ENCODE assay signal across 31 cellular contexts in genomic region chr4:152738812-152739211, GRCh38. TPM values are rescaled to one million over a fixed set of nuclear protein-coding genes. Genes with fewer than 3 reads are reported as not detected.
A peak's percentile ranks its signal among the peaks of the same experiment; 100 is the strongest.
DNase-seq lines count a peak whose midpoint lies in the region; ATAC-seq, FAIRE-seq and TF ChIP-seq lines count a peak whose summit lies in the region.
"Had no signal": no experiment of that assay in that cellular context is flagged by ENCODE, and none has a peak within 500 bp of the region (broad histone marks: within the 10 kb centered on the region; RNA-seq: fewer than 3 reads in every experiment).

No MANE protein-coding gene starts in this region.

- H3K9me3 ChIP-seq in body of pancreas: no peaks in the 10 kb centered on the region
- H3K9me3 ChIP-seq: BLaER1 had no signal

- H3K4me1 ChIP-seq in body of pancreas: peaks cover 10% of the 10 kb centered on the region
- H3K4me1 ChIP-seq: BLaER1 had no signal

- TF ChIP-seq POLR2A in body of pancreas (IDR thresholded peaks at IDR 0.05): no peak

- intact Hi-C loops in body of pancreas (cut with DNase I): no loop called here
- intact Hi-C loops in sciatic nerve (cut with DNase I): no loop called here

- H3K36me3 ChIP-seq in body of pancreas (replicated peaks in 1 of 2; ENCODE audit: insufficient read depth in 1 of 2, low read depth in 2 of 2): no peaks in the 10 kb centered on the region
- H3K36me3 ChIP-seq: BLaER1 had no signal

- H3K27me3 ChIP-seq in body of pancreas: no peaks in the 10 kb centered on the region
- H3K27me3 ChIP-seq: BLaER1 had no signal

- ATAC-seq in body of pancreas: peak; percentile 59
- peak; percentile 26 for ATAC-seq in sciatic nerve
- no peak for ATAC-seq in HG03439 (IDR thresholded peaks at IDR 0.05; ENCODE audit: unreplicated experiment)
- ATAC-seq in HG03520 (IDR thresholded peaks at IDR 0.05; ENCODE audit: unreplicated experiment): no peak
- ATAC-seq: activated CD4-positive, CD25-positive, alpha-beta regulatory T cell treated with anti-CD3 and anti-CD28 coated beads, Interleukin-2, amount 50 U/mL, for 24 hours; activated CD8-positive, alpha-beta memory T cell treated with anti-CD3 and anti-CD28 coated beads, Interleukin-2, amount 10 ng/mL, durations not matched to agents 7 days and 5 days; activated T-cell treated with anti-CD3 and anti-CD28 coated beads, Interleukin-2, amount 50 U/mL, for 4 hours; naive thymus-derived CD8-positive, alpha-beta T cell; PC-3; stimulated activated naive B cell treated with anti-CD40 and anti-IgM and Interleukin-4, amounts not matched to agents 10 μg/mL and 1 μg/mL and 100 μg/mL, for 72 hours had no signal

- FAIRE-seq in urothelium cell line (lab: Jason Lieb, UNC): no peak
- FAIRE-seq: G401.6, keratinocyte had no signal

- H3K4me3 ChIP-seq in body of pancreas: no peak overlapping the region
- no peak overlapping the region for H3K4me3 ChIP-seq in fibroblast of pulmonary artery (replicated peaks; ENCODE audit: low read depth, low read length)
- H3K4me3 ChIP-seq: BLaER1 had no signal

- peak overlapping the region in 2 of 4 donors; percentile 12 to 33 for H3K27ac ChIP-seq in body of pancreas
- H3K27ac ChIP-seq: BLaER1 had no signal

- TF ChIP-seq CTCF in body of pancreas (IDR thresholded peaks at IDR 0.05): no peak
- no peak for TF ChIP-seq CTCF in fibroblast of pulmonary artery (IDR thresholded peaks at IDR 0.05; ENCODE audit: low read length, missing control alignments)

- 20 to 24% methylated on average over 3 of the region's 3 CpGs for WGBS in body of pancreas, 2 donors

- peak; percentile 1 for DNase-seq in HCEC 1CT
- DNase-seq in body of pancreas: no peak
- peak; percentile 52 for DNase-seq in fibroblast of pulmonary artery (ENCODE audit: low read depth)
- no peak for DNase-seq in sciatic nerve (ENCODE audit: low spot score)
- no peak for DNase-seq in urothelium cell line (ENCODE audit: low spot score)
- DNase-seq in stimulated activated CD4-positive, alpha-beta T cell treated with anti-CD3 and anti-CD28 coated beads, Interleukin-4, amount 100 ng/mL, for 4 hours: no peak
- DNase-seq: activated CD4-positive, alpha-beta T cell treated with anti-CD3 and anti-CD28 coated beads, Interleukin-2, amount 50 U/mL, for 4 hours; activated CD8-positive, alpha-beta memory T cell treated with anti-CD3 and anti-CD28 coated beads, Interleukin-2, amount 10 ng/mL, durations not matched to agents 7 days and 5 days; activated gamma-delta T cell treated with Interleukin-2 at 50 U/mL for 16 hours; activated naive CD8-positive, alpha-beta T cell treated with anti-CD3 and anti-CD28 coated beads, Interleukin-2, amount 10 ng/mL, durations not matched to agents 7 days and 5 days; activated T-cell treated with anti-CD3 and anti-CD28 coated beads, Interleukin-2, amount 50 U/mL, for 4 hours; head of caudate nucleus; KBM-7; midbrain; MM.1S; naive thymus-derived CD8-positive, alpha-beta T cell; NCI-H1417; NCI-H2029; NCI-H524 treated with DMSO at 0.1 percent for 48 hours; NK-92 treated with Interleukin-12 subunit alpha and Interleukin-12 subunit beta, amount 100 ng/mL, for 24 hours; PC-3; stimulated activated naive B cell treated with anti-CD40 and anti-IgM and Interleukin-4, amounts not matched to agents 10 μg/mL and 1 μg/mL and 100 μg/mL, for 72 hours; substantia nigra; T-helper 2 cell; trophoblast cell had no signal

RNA-seq across cellular contexts. Expression of gene TIGD4, which starts 40.7 kb away (rescaled TPM):
- total RNA-seq in body of pancreas (1 to 10 TPM in 1 of 2 donors, under 1 TPM in 1; 0.78 to 3.0 TPM), sciatic nerve (1.6 TPM)

RNA-seq across cellular contexts. Expression of gene ARFIP1, which starts 40.9 kb away (rescaled TPM):
- total RNA-seq in body of pancreas (10 to 100 TPM; 13.8 to 17.4 TPM), sciatic nerve (47.5 TPM)

RNA-seq across cellular contexts. Expression of gene TMEM154, which starts 59.0 kb away (rescaled TPM):
- total RNA-seq in body of pancreas (under 1 TPM; under 0.01 to 0.52 TPM), sciatic nerve (3.7 TPM)

Comparison
In these comparisons a context has a peak if more than half of its experiments do, and no peak if none do; other contexts are left out.
1. DNase-seq: peak in HCEC 1CT (single experiment) and fibroblast of pulmonary artery (single experiment); none in body of pancreas (0 of 4), sciatic nerve (single experiment), urothelium cell line (single experiment) and stimulated activated CD4-positive, alpha-beta T cell treated with anti-CD3 and anti-CD28 coated beads, Interleukin-4, amount 100 ng/mL, for 4 hours (0 of 2).
2. ATAC-seq: peak in body of pancreas (single experiment) and sciatic nerve (single experiment); none in HG03439 (single experiment) and HG03520 (single experiment).